Comparison of ENCODE assay signal across 13 cellular contexts in genomic region chr19:30391554-30392551, GRCh38. TPM values are rescaled to one million over a fixed set of nuclear protein-coding genes. Genes with fewer than 3 reads are reported as not detected.
A peak's percentile ranks its signal among the peaks of the same experiment; 100 is the strongest.
DNase-seq lines count a peak whose midpoint lies in the region; FAIRE-seq and TF ChIP-seq lines count a peak whose summit lies in the region.
"Had no signal": no experiment of that assay in that cellular context is flagged by ENCODE, and none has a peak within 500 bp of the region (broad histone marks: within the 10 kb centered on the region; RNA-seq: fewer than 3 reads in every experiment).

No MANE protein-coding gene starts in this region.

- no peaks in the 10 kb centered on the region; the same call in 1 of the 2 replicates for H3K36me3 ChIP-seq in BE2C

- DNase-seq in NCI-H82 (lab: John Stamatoyannopoulos, UW) (peak; percentile 10), NCI-H82 treated with DMSO at 0.1 percent for 48 hours (lab: John Stamatoyannopoulos, UW; ENCODE audit: unreplicated experiment) (no peak), NCI-H2171 treated with DMSO at 0.1 percent for 48 hours (lab: John Stamatoyannopoulos, UW) (peak; percentile 53), foreskin melanocyte (peak; percentile 79), urothelium cell line (ENCODE audit: low spot score) (peak; percentile 91), BE2C (no peak), NCI-H1105 (lab: John Stamatoyannopoulos, UW) (no peak), COLO668 (lab: John Stamatoyannopoulos, UW; ENCODE audit: unreplicated experiment) (no peak)
- DNase-seq: activated CD4-positive, alpha-beta T cell treated with anti-CD3 and anti-CD28 coated beads, Interleukin-2, amount 10 ng/mL, durations not matched to agents 7 days and 5 days; aorta; Calu3; NCI-H1436 treated with DMSO at 0.1 percent for 48 hours; T1000 had no signal

- peak; percentile 89 for FAIRE-seq in urothelium cell line (lab: Jason Lieb, UNC)

- no peak for TF ChIP-seq CTCF in BE2C (IDR thresholded peaks at IDR 0.05; ENCODE audit: low read depth, low read length)

- H3K4me1 ChIP-seq in BE2C: peaks cover 46% of the 10 kb centered on the region

- H3K9me3 ChIP-seq in BE2C: no peaks in the 10 kb centered on the region

- no peaks in the 10 kb centered on the region for H3K27me3 ChIP-seq in BE2C

- no peak overlapping the region for H3K4me3 ChIP-seq in BE2C (ENCODE audit: low read depth, low read length)

RNA-seq across cellular contexts. Expression of gene ZNF536, which starts 19.7 kb away (rescaled TPM):
- 14.6 TPM for polyA plus RNA-seq in BE2C (2012; ENCODE audit: insufficient read depth, insufficient read length, low read depth)

Comparison
In these comparisons a context has a peak if more than half of its experiments do, and no peak if none do; other contexts are left out.
1. DNase-seq: peak in NCI-H82 (single experiment), NCI-H2171 treated with DMSO at 0.1 percent for 48 hours (single experiment), foreskin melanocyte (single experiment) and urothelium cell line (single experiment); none in NCI-H82 treated with DMSO at 0.1 percent for 48 hours (single experiment), BE2C (single experiment), NCI-H1105 (single experiment) and COLO668 (single experiment).